In genomic region chr18:74496508-74497307, GRCh38 we compare ENCODE assay signal across 1 cellular context.
TF ChIP-seq lines count a peak whose summit lies in the region.

No MANE protein-coding gene starts in this region.

TF ChIP-seq in K562, 482 proteins besides CTCF, POLR2A, EP300 and RAD21 (continued from another document):
- TF ChIP-seq MLLT1 (IDR thresholded peaks at IDR 0.05) (no peak), KAT2B (IDR thresholded peaks at IDR 0.05; ENCODE audit: low read depth, low read length) (no peak), FOXP1 (CRISPR knock-in tag; IDR thresholded peaks at IDR 0.05) (0 out of 2 replicates have a peak, but pooled peaks have one; percentile 43), HSF4 (CRISPR knock-in tag; IDR thresholded peaks at IDR 0.05; ENCODE audit: borderline replicate concordance) (no peak), ZNF717 (CRISPR knock-in tag; IDR thresholded peaks at IDR 0.05) (no peak), NR1H2 (CRISPR knock-in tag; IDR thresholded peaks at IDR 0.05) (no peak), XRCC4 (IDR thresholded peaks at IDR 0.05; ENCODE audit: extremely low read depth, insufficient read depth, insufficient read length) (no peak), PTBP1 (IDR thresholded peaks at IDR 0.05; ENCODE audit: low read depth, low read length) (no peak), L3MBTL2 (IDR thresholded peaks at IDR 0.05) (peak; percentile 68), CTCFL (IDR thresholded peaks at IDR 0.05; ENCODE audit: borderline replicate concordance, insufficient read depth, low read depth, low read length, poor library complexity, severe bottlenecking) (peak; percentile 60), NCOA6 (IDR thresholded peaks at IDR 0.05) (no peak), U2AF2 (optimal IDR thresholded peaks at IDR 0.05; ENCODE audit: low read depth, low read length) (no peak), E2F6 (IDR thresholded peaks at IDR 0.05; ENCODE audit: borderline replicate concordance in 1 of 2, extremely low read depth in 1 of 2, insufficient read depth in 1 of 2, insufficient read length in 1 of 2, low read depth in 1 of 2, low read length in 1 of 2, poor library complexity in 1 of 2, severe bottlenecking in 1 of 2) (peak; percentile 3 to 69), FIP1L1 (IDR thresholded peaks at IDR 0.05; ENCODE audit: low read depth, low read length, poor library complexity, severe bottlenecking) (no peak), MTA3 (IDR thresholded peaks at IDR 0.05; ENCODE audit: borderline replicate concordance) (0 out of 2 replicates have a peak, but pooled peaks have one; percentile 36), PHF20 (IDR thresholded peaks at IDR 0.05; ENCODE audit: partially characterized antibody) (peak; percentile 79), ZNF395 (CRISPR knock-in tag; IDR thresholded peaks at IDR 0.05) (no peak), SAFB (IDR thresholded peaks at IDR 0.05; ENCODE audit: borderline replicate concordance, low read depth, low read length) (peak; percentile 90), KHSRP (IDR thresholded peaks at IDR 0.05) (no peak), NONO (IDR thresholded peaks at IDR 0.05; ENCODE audit: low read depth in 2 of 2, low read length in 1 of 2) (0 out of 4 replicates have a peak, but pooled peaks of 1 of the 2 experiments have one; percentile 45), ARID4B (CRISPR knock-in tag; IDR thresholded peaks at IDR 0.05) (peak; percentile 79), TRIM28 (IDR thresholded peaks at IDR 0.05) (no peak), SNRNP70 (optimal IDR thresholded peaks at IDR 0.05; ENCODE audit: low read depth, low read length) (no peak), TEAD2 (tag; IDR thresholded peaks at IDR 0.05) (no peak), NR2C1 (IDR thresholded peaks at IDR 0.05) (no peak), NR2C1 (tag; IDR thresholded peaks at IDR 0.05) (0 out of 2 replicates have a peak, but pooled peaks have one; percentile 3), HDAC1 (IDR thresholded peaks at IDR 0.05) (peak in 1 of 2 experiments; percentile 73; a peak in 1 of 4 replicates), POU5F1 (IDR thresholded peaks at IDR 0.05; ENCODE audit: borderline replicate concordance, low read depth, low read length, partially characterized antibody) (no peak), ZNF79 (CRISPR knock-in tag; IDR thresholded peaks at IDR 0.05; ENCODE audit: low read depth) (no peak), RHOXF2B (CRISPR knock-in tag; conservative IDR thresholded peaks at IDR 0.05) (no peak), RBM22 (IDR thresholded peaks at IDR 0.05; ENCODE audit: low read depth, low read length, poor library complexity, severe bottlenecking) (no peak), ZHX1 (conservative IDR thresholded peaks at IDR 0.05; ENCODE audit: low read length) (no peak), MYC (IDR thresholded peaks at IDR 0.05; ENCODE audit: low read depth, low read length) (no peak; the same call in 1 of the 2 replicates), MYC (CRISPR knock-in tag; IDR thresholded peaks at IDR 0.05; ENCODE audit: borderline replicate concordance, low read depth) (no peak), FOS (IDR thresholded peaks at IDR 0.05; ENCODE audit: extremely low read depth, insufficient read length) (no peak), PCBP1 (IDR thresholded peaks at IDR 0.05; ENCODE audit: low read depth, low read length, poor library complexity, severe bottlenecking) (peak; percentile 35), CHD1 (IDR thresholded peaks at IDR 0.05; ENCODE audit: low read length) (no peak), FOXJ3 (CRISPR knock-in tag; IDR thresholded peaks at IDR 0.05) (no peak)
